In the genomic region with DNA sequence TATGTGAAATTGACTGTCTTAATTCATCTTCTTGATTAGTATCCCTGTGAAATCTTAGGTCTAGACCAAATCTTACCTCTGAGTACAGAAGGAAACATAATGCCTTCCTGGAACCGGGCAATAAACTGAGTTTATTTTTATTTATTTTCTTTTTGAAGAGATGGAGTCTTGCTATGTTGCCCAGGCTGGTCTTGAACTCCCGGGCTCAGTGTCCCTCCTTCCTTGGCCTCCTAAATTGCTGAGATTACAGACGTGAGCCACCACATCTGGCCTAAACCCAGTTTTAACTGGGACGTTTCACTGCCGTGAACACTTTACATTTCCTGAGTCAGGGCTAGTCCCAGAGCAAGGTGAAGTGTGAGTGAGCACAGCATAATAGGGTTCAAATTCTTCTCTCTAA, we compare ENCODE assay signal across 1 cellular context.
A peak's percentile ranks its signal among the peaks of the same experiment; 100 is the strongest.
TF ChIP-seq lines count a peak whose summit lies in the region.

No MANE protein-coding gene starts in this region.

TF ChIP-seq in WTC11, 78 proteins besides CTCF, POLR2A, EP300 and RAD21 (continued from another document):
- TF ChIP-seq, protein P1, sequence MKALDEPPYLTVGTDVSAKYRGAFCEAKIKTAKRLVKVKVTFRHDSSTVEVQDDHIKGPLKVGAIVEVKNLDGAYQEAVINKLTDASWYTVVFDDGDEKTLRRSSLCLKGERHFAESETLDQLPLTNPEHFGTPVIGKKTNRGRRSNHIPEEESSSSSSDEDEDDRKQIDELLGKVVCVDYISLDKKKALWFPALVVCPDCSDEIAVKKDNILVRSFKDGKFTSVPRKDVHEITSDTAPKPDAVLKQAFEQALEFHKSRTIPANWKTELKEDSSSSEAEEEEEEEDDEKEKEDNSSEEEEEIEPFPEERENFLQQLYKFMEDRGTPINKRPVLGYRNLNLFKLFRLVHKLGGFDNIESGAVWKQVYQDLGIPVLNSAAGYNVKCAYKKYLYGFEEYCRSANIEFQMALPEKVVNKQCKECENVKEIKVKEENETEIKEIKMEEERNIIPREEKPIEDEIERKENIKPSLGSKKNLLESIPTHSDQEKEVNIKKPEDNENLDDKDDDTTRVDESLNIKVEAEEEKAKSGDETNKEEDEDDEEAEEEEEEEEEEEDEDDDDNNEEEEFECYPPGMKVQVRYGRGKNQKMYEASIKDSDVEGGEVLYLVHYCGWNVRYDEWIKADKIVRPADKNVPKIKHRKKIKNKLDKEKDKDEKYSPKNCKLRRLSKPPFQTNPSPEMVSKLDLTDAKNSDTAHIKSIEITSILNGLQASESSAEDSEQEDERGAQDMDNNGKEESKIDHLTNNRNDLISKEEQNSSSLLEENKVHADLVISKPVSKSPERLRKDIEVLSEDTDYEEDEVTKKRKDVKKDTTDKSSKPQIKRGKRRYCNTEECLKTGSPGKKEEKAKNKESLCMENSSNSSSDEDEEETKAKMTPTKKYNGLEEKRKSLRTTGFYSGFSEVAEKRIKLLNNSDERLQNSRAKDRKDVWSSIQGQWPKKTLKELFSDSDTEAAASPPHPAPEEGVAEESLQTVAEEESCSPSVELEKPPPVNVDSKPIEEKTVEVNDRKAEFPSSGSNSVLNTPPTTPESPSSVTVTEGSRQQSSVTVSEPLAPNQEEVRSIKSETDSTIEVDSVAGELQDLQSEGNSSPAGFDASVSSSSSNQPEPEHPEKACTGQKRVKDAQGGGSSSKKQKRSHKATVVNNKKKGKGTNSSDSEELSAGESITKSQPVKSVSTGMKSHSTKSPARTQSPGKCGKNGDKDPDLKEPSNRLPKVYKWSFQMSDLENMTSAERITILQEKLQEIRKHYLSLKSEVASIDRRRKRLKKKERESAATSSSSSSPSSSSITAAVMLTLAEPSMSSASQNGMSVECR (CRISPR knock-in tag; IDR thresholded peaks at IDR 0.05; ENCODE audit: borderline replicate concordance), result no peak
- TF ChIP-seq GTF2I (CRISPR knock-in tag; conservative IDR thresholded peaks at IDR 0.05) (no peak), SMAD4 (CRISPR knock-in tag; IDR thresholded peaks at IDR 0.05) (no peak), ZNF416 (CRISPR knock-in tag; IDR thresholded peaks at IDR 0.05) (peak; percentile 10; the same call in 1 of the 2 replicates), NR1H2 (CRISPR knock-in tag; IDR thresholded peaks at IDR 0.05) (no peak), ZNF671 (CRISPR knock-in tag; IDR thresholded peaks at IDR 0.05) (0 out of 2 replicates have a peak, but pooled peaks have one; percentile 40), SOX15 (CRISPR knock-in tag; IDR thresholded peaks at IDR 0.05) (no peak), JUN (CRISPR knock-in tag; IDR thresholded peaks at IDR 0.05) (no peak), ESRRA (CRISPR knock-in tag; IDR thresholded peaks at IDR 0.05; ENCODE audit: borderline replicate concordance) (no peak), ZNF317 (CRISPR knock-in tag; IDR thresholded peaks at IDR 0.05; ENCODE audit: borderline replicate concordance, low read depth) (no peak), FOXK1 (CRISPR knock-in tag; IDR thresholded peaks at IDR 0.05) (no peak), ETV6 (CRISPR knock-in tag; IDR thresholded peaks at IDR 0.05) (no peak), SP1 (CRISPR knock-in tag; conservative IDR thresholded peaks at IDR 0.05) (no peak), TP53 (CRISPR knock-in tag; IDR thresholded peaks at IDR 0.05) (no peak), CBFB (CRISPR knock-in tag; IDR thresholded peaks at IDR 0.05; ENCODE audit: low read depth) (no peak), ZNF232 (CRISPR knock-in tag; IDR thresholded peaks at IDR 0.05) (no peak), FOXP1 (CRISPR knock-in tag; IDR thresholded peaks at IDR 0.05; ENCODE audit: borderline replicate concordance) (no peak), PRRX2 (CRISPR knock-in tag; IDR thresholded peaks at IDR 0.05) (0 out of 2 replicates have a peak, but pooled peaks have one; percentile 40)
- TF ChIP-seq, protein P2, sequence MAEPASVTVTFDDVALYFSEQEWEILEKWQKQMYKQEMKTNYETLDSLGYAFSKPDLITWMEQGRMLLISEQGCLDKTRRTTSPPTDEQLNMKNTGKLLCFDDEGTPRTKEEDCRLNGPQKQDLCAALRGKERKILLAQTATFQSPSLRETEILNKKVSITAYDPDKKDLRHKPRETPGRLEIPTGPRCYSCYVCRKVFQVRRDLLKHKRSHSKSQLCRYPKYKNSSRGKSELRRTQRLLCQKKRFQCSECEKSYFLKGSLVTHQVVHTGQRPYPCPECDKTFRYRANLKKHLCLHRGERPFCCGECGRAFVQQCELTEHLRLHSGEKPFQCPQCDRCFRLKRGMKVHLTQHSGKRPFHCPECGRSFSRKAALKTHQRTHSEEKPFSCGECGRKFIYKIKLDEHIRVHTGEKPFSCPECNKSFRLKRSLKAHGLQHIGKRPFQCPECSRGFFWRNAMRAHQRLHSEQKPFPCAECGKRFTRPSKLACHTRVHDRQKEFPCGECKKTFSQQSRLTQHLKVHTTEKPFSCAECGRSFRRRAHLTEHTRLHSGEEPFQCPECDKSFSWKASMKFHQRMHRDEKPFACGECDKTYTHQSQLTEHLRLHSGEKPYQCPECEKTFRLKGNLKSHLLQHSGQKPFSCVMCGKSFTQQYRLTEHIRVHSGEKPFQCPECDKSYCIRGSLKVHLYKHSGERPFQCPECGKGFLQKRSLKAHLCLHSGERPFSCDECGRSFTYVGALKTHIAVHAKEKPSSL (CRISPR knock-in tag; conservative IDR thresholded peaks at IDR 0.05), result peak; percentile 60; the same call in 1 of the 2 replicates
- TF ChIP-seq, protein P3, sequence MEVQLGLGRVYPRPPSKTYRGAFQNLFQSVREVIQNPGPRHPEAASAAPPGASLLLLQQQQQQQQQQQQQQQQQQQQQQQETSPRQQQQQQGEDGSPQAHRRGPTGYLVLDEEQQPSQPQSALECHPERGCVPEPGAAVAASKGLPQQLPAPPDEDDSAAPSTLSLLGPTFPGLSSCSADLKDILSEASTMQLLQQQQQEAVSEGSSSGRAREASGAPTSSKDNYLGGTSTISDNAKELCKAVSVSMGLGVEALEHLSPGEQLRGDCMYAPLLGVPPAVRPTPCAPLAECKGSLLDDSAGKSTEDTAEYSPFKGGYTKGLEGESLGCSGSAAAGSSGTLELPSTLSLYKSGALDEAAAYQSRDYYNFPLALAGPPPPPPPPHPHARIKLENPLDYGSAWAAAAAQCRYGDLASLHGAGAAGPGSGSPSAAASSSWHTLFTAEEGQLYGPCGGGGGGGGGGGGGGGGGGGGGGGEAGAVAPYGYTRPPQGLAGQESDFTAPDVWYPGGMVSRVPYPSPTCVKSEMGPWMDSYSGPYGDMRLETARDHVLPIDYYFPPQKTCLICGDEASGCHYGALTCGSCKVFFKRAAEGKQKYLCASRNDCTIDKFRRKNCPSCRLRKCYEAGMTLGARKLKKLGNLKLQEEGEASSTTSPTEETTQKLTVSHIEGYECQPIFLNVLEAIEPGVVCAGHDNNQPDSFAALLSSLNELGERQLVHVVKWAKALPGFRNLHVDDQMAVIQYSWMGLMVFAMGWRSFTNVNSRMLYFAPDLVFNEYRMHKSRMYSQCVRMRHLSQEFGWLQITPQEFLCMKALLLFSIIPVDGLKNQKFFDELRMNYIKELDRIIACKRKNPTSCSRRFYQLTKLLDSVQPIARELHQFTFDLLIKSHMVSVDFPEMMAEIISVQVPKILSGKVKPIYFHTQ (CRISPR knock-in tag; IDR thresholded peaks at IDR 0.05), result peak; percentile 67; the same call in 1 of the 2 replicates
- TF ChIP-seq, protein P4, sequence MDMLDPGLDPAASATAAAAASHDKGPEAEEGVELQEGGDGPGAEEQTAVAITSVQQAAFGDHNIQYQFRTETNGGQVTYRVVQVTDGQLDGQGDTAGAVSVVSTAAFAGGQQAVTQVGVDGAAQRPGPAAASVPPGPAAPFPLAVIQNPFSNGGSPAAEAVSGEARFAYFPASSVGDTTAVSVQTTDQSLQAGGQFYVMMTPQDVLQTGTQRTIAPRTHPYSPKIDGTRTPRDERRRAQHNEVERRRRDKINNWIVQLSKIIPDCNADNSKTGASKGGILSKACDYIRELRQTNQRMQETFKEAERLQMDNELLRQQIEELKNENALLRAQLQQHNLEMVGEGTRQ (CRISPR knock-in tag; IDR thresholded peaks at IDR 0.05), result no peak
- TF ChIP-seq, protein P5, sequence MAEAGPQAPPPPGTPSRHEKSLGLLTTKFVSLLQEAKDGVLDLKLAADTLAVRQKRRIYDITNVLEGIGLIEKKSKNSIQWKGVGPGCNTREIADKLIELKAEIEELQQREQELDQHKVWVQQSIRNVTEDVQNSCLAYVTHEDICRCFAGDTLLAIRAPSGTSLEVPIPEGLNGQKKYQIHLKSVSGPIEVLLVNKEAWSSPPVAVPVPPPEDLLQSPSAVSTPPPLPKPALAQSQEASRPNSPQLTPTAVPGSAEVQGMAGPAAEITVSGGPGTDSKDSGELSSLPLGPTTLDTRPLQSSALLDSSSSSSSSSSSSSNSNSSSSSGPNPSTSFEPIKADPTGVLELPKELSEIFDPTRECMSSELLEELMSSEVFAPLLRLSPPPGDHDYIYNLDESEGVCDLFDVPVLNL (CRISPR knock-in tag; IDR thresholded peaks at IDR 0.05; ENCODE audit: borderline replicate concordance, low read depth), result no peak
- TF ChIP-seq, protein P6, sequence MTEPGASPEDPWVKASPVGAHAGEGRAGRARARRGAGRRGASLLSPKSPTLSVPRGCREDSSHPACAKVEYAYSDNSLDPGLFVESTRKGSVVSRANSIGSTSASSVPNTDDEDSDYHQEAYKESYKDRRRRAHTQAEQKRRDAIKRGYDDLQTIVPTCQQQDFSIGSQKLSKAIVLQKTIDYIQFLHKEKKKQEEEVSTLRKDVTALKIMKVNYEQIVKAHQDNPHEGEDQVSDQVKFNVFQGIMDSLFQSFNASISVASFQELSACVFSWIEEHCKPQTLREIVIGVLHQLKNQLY (CRISPR knock-in tag; IDR thresholded peaks at IDR 0.05), result no peak
- TF ChIP-seq, protein P7, sequence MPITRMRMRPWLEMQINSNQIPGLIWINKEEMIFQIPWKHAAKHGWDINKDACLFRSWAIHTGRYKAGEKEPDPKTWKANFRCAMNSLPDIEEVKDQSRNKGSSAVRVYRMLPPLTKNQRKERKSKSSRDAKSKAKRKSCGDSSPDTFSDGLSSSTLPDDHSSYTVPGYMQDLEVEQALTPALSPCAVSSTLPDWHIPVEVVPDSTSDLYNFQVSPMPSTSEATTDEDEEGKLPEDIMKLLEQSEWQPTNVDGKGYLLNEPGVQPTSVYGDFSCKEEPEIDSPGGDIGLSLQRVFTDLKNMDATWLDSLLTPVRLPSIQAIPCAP (CRISPR knock-in tag; IDR thresholded peaks at IDR 0.05), result no peak
- TF ChIP-seq, protein P8, sequence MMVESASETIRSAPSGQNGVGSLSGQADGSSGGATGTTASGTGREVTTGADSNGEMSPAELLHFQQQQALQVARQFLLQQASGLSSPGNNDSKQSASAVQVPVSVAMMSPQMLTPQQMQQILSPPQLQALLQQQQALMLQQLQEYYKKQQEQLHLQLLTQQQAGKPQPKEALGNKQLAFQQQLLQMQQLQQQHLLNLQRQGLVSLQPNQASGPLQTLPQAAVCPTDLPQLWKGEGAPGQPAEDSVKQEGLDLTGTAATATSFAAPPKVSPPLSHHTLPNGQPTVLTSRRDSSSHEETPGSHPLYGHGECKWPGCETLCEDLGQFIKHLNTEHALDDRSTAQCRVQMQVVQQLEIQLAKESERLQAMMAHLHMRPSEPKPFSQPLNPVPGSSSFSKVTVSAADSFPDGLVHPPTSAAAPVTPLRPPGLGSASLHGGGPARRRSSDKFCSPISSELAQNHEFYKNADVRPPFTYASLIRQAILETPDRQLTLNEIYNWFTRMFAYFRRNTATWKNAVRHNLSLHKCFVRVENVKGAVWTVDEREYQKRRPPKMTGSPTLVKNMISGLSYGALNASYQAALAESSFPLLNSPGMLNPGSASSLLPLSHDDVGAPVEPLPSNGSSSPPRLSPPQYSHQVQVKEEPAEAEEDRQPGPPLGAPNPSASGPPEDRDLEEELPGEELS (CRISPR knock-in tag; IDR thresholded peaks at IDR 0.05), result no peak
- TF ChIP-seq, protein P9, sequence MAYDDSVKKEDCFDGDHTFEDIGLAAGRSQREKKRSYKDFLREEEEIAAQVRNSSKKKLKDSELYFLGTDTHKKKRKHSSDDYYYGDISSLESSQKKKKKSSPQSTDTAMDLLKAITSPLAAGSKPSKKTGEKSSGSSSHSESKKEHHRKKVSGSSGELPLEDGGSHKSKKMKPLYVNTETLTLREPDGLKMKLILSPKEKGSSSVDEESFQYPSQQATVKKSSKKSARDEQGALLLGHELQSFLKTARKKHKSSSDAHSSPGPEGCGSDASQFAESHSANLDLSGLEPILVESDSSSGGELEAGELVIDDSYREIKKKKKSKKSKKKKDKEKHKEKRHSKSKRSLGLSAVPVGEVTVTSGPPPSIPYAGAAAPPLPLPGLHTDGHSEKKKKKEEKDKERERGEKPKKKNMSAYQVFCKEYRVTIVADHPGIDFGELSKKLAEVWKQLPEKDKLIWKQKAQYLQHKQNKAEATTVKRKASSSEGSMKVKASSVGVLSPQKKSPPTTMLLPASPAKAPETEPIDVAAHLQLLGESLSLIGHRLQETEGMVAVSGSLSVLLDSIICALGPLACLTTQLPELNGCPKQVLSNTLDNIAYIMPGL (CRISPR knock-in tag; IDR thresholded peaks at IDR 0.05), result no peak
- TF ChIP-seq, protein P10, sequence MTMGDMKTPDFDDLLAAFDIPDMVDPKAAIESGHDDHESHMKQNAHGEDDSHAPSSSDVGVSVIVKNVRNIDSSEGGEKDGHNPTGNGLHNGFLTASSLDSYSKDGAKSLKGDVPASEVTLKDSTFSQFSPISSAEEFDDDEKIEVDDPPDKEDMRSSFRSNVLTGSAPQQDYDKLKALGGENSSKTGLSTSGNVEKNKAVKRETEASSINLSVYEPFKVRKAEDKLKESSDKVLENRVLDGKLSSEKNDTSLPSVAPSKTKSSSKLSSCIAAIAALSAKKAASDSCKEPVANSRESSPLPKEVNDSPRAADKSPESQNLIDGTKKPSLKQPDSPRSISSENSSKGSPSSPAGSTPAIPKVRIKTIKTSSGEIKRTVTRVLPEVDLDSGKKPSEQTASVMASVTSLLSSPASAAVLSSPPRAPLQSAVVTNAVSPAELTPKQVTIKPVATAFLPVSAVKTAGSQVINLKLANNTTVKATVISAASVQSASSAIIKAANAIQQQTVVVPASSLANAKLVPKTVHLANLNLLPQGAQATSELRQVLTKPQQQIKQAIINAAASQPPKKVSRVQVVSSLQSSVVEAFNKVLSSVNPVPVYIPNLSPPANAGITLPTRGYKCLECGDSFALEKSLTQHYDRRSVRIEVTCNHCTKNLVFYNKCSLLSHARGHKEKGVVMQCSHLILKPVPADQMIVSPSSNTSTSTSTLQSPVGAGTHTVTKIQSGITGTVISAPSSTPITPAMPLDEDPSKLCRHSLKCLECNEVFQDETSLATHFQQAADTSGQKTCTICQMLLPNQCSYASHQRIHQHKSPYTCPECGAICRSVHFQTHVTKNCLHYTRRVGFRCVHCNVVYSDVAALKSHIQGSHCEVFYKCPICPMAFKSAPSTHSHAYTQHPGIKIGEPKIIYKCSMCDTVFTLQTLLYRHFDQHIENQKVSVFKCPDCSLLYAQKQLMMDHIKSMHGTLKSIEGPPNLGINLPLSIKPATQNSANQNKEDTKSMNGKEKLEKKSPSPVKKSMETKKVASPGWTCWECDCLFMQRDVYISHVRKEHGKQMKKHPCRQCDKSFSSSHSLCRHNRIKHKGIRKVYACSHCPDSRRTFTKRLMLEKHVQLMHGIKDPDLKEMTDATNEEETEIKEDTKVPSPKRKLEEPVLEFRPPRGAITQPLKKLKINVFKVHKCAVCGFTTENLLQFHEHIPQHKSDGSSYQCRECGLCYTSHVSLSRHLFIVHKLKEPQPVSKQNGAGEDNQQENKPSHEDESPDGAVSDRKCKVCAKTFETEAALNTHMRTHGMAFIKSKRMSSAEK (CRISPR knock-in tag; IDR thresholded peaks at IDR 0.05; ENCODE audit: borderline replicate concordance), result 0 out of 2 replicates have a peak, but pooled peaks have one; percentile 68
